9 cellular contexts compared by ENCODE assay signal in genomic region chr6:139640453-139640852, GRCh38.
DNase-seq lines count a peak whose midpoint lies in the region; ATAC-seq and TF ChIP-seq lines count a peak whose summit lies in the region.
"Had no signal": no experiment of that assay in that cellular context is flagged by ENCODE, and none has a peak within 500 bp of the region (broad histone marks: within the 10 kb centered on the region; RNA-seq: fewer than 3 reads in every experiment).

No MANE protein-coding gene starts in this region.

- peak; percentile 93 for ATAC-seq in GM19463 (IDR thresholded peaks at IDR 0.05; ENCODE audit: unreplicated experiment)
- ATAC-seq in HG03097 (IDR thresholded peaks at IDR 0.05; ENCODE audit: low FRiP score, unreplicated experiment) = peak; percentile 84

- H2AFZ ChIP-seq in Karpas-422 (ENCODE audit: low read length) = no peak overlapping the region
- no peak overlapping the region for H2AFZ ChIP-seq in PC-9

- H3F3A ChIP-seq in PC-9 (ENCODE audit: insufficient read depth, low read depth) = no peaks in the 10 kb centered on the region

- peak overlapping the region; percentile 33 to 83 (median 69) for H3K4me2 ChIP-seq in BLaER1 treated with 17β-estradiol and CSF1 and Interleukin-3, amounts not matched to agents 10 nM and 100 nM
- H3K4me2 ChIP-seq in Karpas-422 (ENCODE audit: low read depth, low read length, poor library complexity, severe bottlenecking) = no peak overlapping the region
- no peak overlapping the region for H3K4me2 ChIP-seq in PC-9

- H3K36me3 ChIP-seq in BLaER1 treated with 17β-estradiol and CSF1 and Interleukin-3, amounts not matched to agents 10 nM and 100 nM = no peaks in the 10 kb centered on the region
- H3K36me3 ChIP-seq in Karpas-422 (ENCODE audit: insufficient read depth, low read length) = no peaks in the 10 kb centered on the region
- H3K36me3 ChIP-seq in PC-9 (ENCODE audit: low read depth) = no peaks in the 10 kb centered on the region

- peak overlapping the region in 2 of 11 experiments; percentile 35 to 42; a peak in 3 of 22 replicates for H3K27ac ChIP-seq in BLaER1 treated with 17β-estradiol and CSF1 and Interleukin-3, amounts not matched to agents 10 nM and 100 nM
- H3K27ac ChIP-seq in Karpas-422 (ENCODE audit: low read length) (no peak overlapping the region), PC-9 (no peak overlapping the region)

- H3K9me2 ChIP-seq in Karpas-422 (replicated peaks; ENCODE audit: insufficient read depth, low read length) (no peaks in the 10 kb centered on the region), PC-9 (ENCODE audit: insufficient read depth) (no peaks in the 10 kb centered on the region)

- intact Hi-C loops in PC-9 (cut with micrococcal nuclease; ENCODE audit: unreplicated experiment) = no loop called here

- H3K79me2 ChIP-seq in Karpas-422 (ENCODE audit: low read length) = no peaks in the 10 kb centered on the region
- H3K79me2 ChIP-seq in PC-9 (ENCODE audit: low read depth) = no peaks in the 10 kb centered on the region

- no peak for TF ChIP-seq CTCF in PC-9 (conservative IDR thresholded peaks at IDR 0.05)

- CTCF ChIA-PET in PC-9 (lab: Charles Lee) = no interaction called here

- H3K9ac ChIP-seq in BLaER1 treated with 17β-estradiol and CSF1 and Interleukin-3, amounts not matched to agents 10 nM and 100 nM = no peak overlapping the region
- H3K9ac ChIP-seq in Karpas-422 (ENCODE audit: low read length) = no peak overlapping the region

- H3K9me3 ChIP-seq in BLaER1 treated with 17β-estradiol and CSF1 and Interleukin-3, amounts not matched to agents 10 nM and 100 nM (replicated peaks in 1 of 11) = peaks cover 0 to 7% (median 0%) of the 10 kb centered on the region in 11 experiments; a peak in 1 of 22 replicates
- H3K9me3 ChIP-seq in Karpas-422 (ENCODE audit: low read length) (no peaks in the 10 kb centered on the region), PC-9 (ENCODE audit: insufficient read depth, low read depth) (0 out of 2 replicates have a peak, but pooled peaks cover 4% of the 10 kb centered on the region)

- H3K4me1 ChIP-seq in BLaER1 treated with 17β-estradiol and CSF1 and Interleukin-3, amounts not matched to agents 10 nM and 100 nM = peaks cover 21 to 28% (median 24%) of the 10 kb centered on the region in 10 experiments
- no peaks in the 10 kb centered on the region for H3K4me1 ChIP-seq in Karpas-422 (ENCODE audit: low read length)
- H3K4me1 ChIP-seq in PC-9 (replicated peaks; ENCODE audit: insufficient read depth) = no peaks in the 10 kb centered on the region

- H3K27me3 ChIP-seq in BLaER1 treated with 17β-estradiol and CSF1 and Interleukin-3, amounts not matched to agents 10 nM and 100 nM = no peaks in the 10 kb centered on the region
- H3K27me3 ChIP-seq in Karpas-422 (ENCODE audit: low read length) (no peaks in the 10 kb centered on the region), PC-9 (ENCODE audit: insufficient read depth, low read depth) (no peaks in the 10 kb centered on the region)

- no peaks in the 10 kb centered on the region for H4K20me1 ChIP-seq in BLaER1 treated with 17β-estradiol and CSF1 and Interleukin-3, amounts not matched to agents 10 nM and 100 nM
- H4K20me1 ChIP-seq in Karpas-422 (ENCODE audit: insufficient read depth, low read depth, low read length) (no peaks in the 10 kb centered on the region), PC-9 (ENCODE audit: insufficient read depth) (no peaks in the 10 kb centered on the region)

- DNase-seq in SKM-1 (lab: John Stamatoyannopoulos, UW; ENCODE audit: unreplicated experiment) (peak; percentile 51), HUDEP-2 (lab: John Stamatoyannopoulos, UW; ENCODE audit: unreplicated experiment in 76 of 76) (no peak), Karpas-422 (no peak), PC-9 (no peak)
- no peak for DNase-seq in activated T-cell treated with anti-CD3 and anti-CD28 coated beads, Interleukin-2, amount 50 U/mL, for 1 hour
- DNase-seq: NCI-H187 had no signal

- no TSS peak for BruUV-seq in PC-9 (replicated peaks; lab: Mats Ljungman, UMichigan)

- no peak overlapping the region for H3K4me3 ChIP-seq in BLaER1 treated with 17β-estradiol and CSF1 and Interleukin-3, amounts not matched to agents 10 nM and 100 nM
- H3K4me3 ChIP-seq in Karpas-422 (ENCODE audit: low read length) (no peak overlapping the region), PC-9 (no peak overlapping the region)

- POLR2A ChIA-PET in PC-9 (lab: Charles Lee; ENCODE audit: unreplicated experiment) = no interaction called here

Comparison
In these comparisons a context has a peak if more than half of its experiments do, and no peak if none do; other contexts are left out.
1. H3K4me2 ChIP-seq: peak in BLaER1 treated with 17β-estradiol and CSF1 and Interleukin-3, amounts not matched to agents 10 nM and 100 nM (11 of 11); none in Karpas-422 (single experiment) and PC-9 (single experiment).